22 cellular contexts compared by ENCODE assay signal in the genomic region with DNA sequence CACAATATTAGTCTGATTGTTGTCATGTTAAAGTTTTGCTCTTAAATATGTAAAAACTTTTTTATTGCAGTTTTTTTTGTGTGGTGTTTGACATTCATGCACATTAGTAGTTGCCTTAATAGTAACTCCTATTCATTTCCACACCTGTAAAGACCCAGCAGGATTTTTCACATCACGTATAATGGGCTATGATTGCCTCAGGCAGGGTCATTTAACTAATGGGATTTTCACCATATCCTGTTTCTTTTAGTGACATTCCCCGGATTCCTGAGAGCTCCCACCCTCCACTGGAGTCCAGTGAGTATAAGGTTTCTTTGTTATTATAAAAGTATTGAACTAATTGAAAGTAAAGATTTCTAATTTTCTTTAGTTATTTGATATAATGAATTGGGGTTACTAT.
A peak's percentile ranks its signal among the peaks of the same experiment; 100 is the strongest.
DNase-seq lines count a peak whose midpoint lies in the region; ATAC-seq and TF ChIP-seq lines count a peak whose summit lies in the region.
"Had no signal": no experiment of that assay in that cellular context is flagged by ENCODE, and none has a peak within 500 bp of the region (broad histone marks: within the 10 kb centered on the region; RNA-seq: fewer than 3 reads in every experiment).

No MANE protein-coding gene starts in this region.

- no peak overlapping the region for H3K4me3 ChIP-seq in mammary epithelial cell (replicated peaks in 1 of 3; ENCODE audit: insufficient read depth in 1 of 3, low read depth in 2 of 3, low read length in 3 of 3)
- H3K4me3 ChIP-seq in breast epithelium: no peak overlapping the region
- H3K4me3 ChIP-seq in RWPE2 (ENCODE audit: severe bottlenecking): no peak overlapping the region
- H3K4me3 ChIP-seq: MG63, upper lobe of left lung had no signal

- H3K9me3 Mint-ChIP-seq in activated CD8-positive, alpha-beta T cell treated with anti-CD3 and anti-CD28 coated beads, Interleukin-2, amount 10 ng/mL, durations not matched to agents 7 days and 5 days (ENCODE audit: insufficient read depth): no peaks in the 10 kb centered on the region
- no peaks in the 10 kb centered on the region for H3K9me3 Mint-ChIP-seq in type B pancreatic cell
- H3K9me3 Mint-ChIP-seq: activated naive CD8-positive, alpha-beta T cell treated with anti-CD3 and anti-CD28 coated beads, Interleukin-2, amount 50 U/mL, for 24 hours; CD8-positive, alpha-beta T cell; naive thymus-derived CD8-positive, alpha-beta T cell; T-cell had no signal

- no peak for TF ChIP-seq POLR2A in breast epithelium (IDR thresholded peaks at IDR 0.05)

- H3K79me2 ChIP-seq in mammary epithelial cell (ENCODE audit: insufficient read depth, low read length): no peaks in the 10 kb centered on the region

- in situ Hi-C loops in mammary epithelial cell (cut with MboI; ENCODE audit: low sequenced_read_pairs in 2 of 2): no loop called here

- DNase-seq in mammary epithelial cell: peak; percentile 5
- DNase-seq in breast epithelium (ENCODE audit: low spot score in 2 of 2): no peak
- DNase-seq in RWPE2 (ENCODE audit: low spot score): no peak
- DNase-seq in iPS DF 4.7 (ENCODE audit: extremely low read depth, low spot score): peak; percentile 38
- DNase-seq in activated CD8-positive, alpha-beta T cell treated with anti-CD3 and anti-CD28 coated beads, Interleukin-2, amount 10 ng/mL, durations not matched to agents 7 days and 5 days: no peak
- DNase-seq in NOMO-1 treated with DMSO at 0.1 percent for 48 hours (lab: John Stamatoyannopoulos, UW; ENCODE audit: unreplicated experiment): no peak
- DNase-seq in NCI-H1930 (lab: John Stamatoyannopoulos, UW): no peak
- DNase-seq in type B pancreatic cell (ENCODE audit: extremely low spot score, unreplicated experiment): no peak
- DNase-seq: activated CD8-positive, alpha-beta memory T cell treated with anti-CD3 and anti-CD28 coated beads for 24 hours; activated naive CD8-positive, alpha-beta T cell treated with anti-CD3 and anti-CD28 coated beads, Interleukin-2, amount 50 U/mL, for 24 hours; CD8-positive, alpha-beta T cell; central memory CD4-positive, alpha-beta T cell; effector CD8-positive, alpha-beta T cell; hippocampal formation; MG63; naive thymus-derived CD8-positive, alpha-beta T cell; NCI-H187 treated with DMSO at 0.1 percent for 48 hours; NCI-H526; RPMI8226; stimulated activated naive CD4-positive, alpha-beta T cell; T-cell; upper lobe of left lung had no signal

- no peak overlapping the region for H2AFZ ChIP-seq in mammary epithelial cell (ENCODE audit: low read depth, low read length)

- no peaks in the 10 kb centered on the region for H3K4me1 Mint-ChIP-seq in activated CD8-positive, alpha-beta T cell treated with anti-CD3 and anti-CD28 coated beads, Interleukin-2, amount 10 ng/mL, durations not matched to agents 7 days and 5 days (ENCODE audit: low read depth)
- no peaks in the 10 kb centered on the region for H3K4me1 Mint-ChIP-seq in type B pancreatic cell (ENCODE audit: unreplicated experiment)
- H3K4me1 Mint-ChIP-seq: activated naive CD8-positive, alpha-beta T cell treated with anti-CD3 and anti-CD28 coated beads, Interleukin-2, amount 50 U/mL, for 24 hours; naive thymus-derived CD8-positive, alpha-beta T cell; T-cell had no signal

- CTCF ChIA-PET in mammary epithelial cell (lab: Charles Lee; ENCODE audit: low non-redundant PET): no interaction called here
- CTCF ChIA-PET in activated CD8-positive, alpha-beta T cell treated with anti-CD3 and anti-CD28 coated beads, Interleukin-2, amount 10 ng/mL, durations not matched to agents 7 days and 5 days (lab: Charles Lee): no interaction called here

- 33% methylated on average over 2 of the region's 2 CpGs for WGBS in mammary epithelial cell (ENCODE audit: low coverage, missing lambda C conversion rate)

- no peaks in the 10 kb centered on the region for H3K27me3 Mint-ChIP-seq in activated CD8-positive, alpha-beta T cell treated with anti-CD3 and anti-CD28 coated beads, Interleukin-2, amount 10 ng/mL, durations not matched to agents 7 days and 5 days (ENCODE audit: low read depth)
- H3K27me3 Mint-ChIP-seq in type B pancreatic cell: no peaks in the 10 kb centered on the region
- H3K27me3 Mint-ChIP-seq: activated naive CD8-positive, alpha-beta T cell treated with anti-CD3 and anti-CD28 coated beads, Interleukin-2, amount 50 U/mL, for 24 hours; naive thymus-derived CD8-positive, alpha-beta T cell; T-cell had no signal

- dilution Hi-C loops in mammary epithelial cell (cut with HindIII; ENCODE audit: low sequenced_read_pairs): no loop called here

- no peak overlapping the region for H3K4me3 Mint-ChIP-seq in activated CD8-positive, alpha-beta T cell treated with anti-CD3 and anti-CD28 coated beads, Interleukin-2, amount 10 ng/mL, durations not matched to agents 7 days and 5 days
- H3K4me3 Mint-ChIP-seq in type B pancreatic cell: no peak overlapping the region
- H3K4me3 Mint-ChIP-seq: activated naive CD8-positive, alpha-beta T cell treated with anti-CD3 and anti-CD28 coated beads, Interleukin-2, amount 50 U/mL, for 24 hours; CD8-positive, alpha-beta T cell; naive thymus-derived CD8-positive, alpha-beta T cell; T-cell had no signal

- TF ChIP-seq CTCF in mammary epithelial cell (conservative IDR thresholded peaks at IDR 0.05 in 1 of 2, IDR thresholded peaks at IDR 0.05 in 1 of 2; ENCODE audit: extremely low read depth in 1 of 2, insufficient read depth in 1 of 2, low read depth in 1 of 2, low read length in 2 of 2) (no peak), breast epithelium (IDR thresholded peaks at IDR 0.05) (no peak), RWPE2 (IDR thresholded peaks at IDR 0.05; ENCODE audit: poor library complexity, severe bottlenecking) (no peak), type B pancreatic cell (conservative IDR thresholded peaks at IDR 0.05) (no peak)

- no peak overlapping the region for H3K9ac ChIP-seq in mammary epithelial cell (ENCODE audit: insufficient read depth, low read length)

- H4K20me1 ChIP-seq in mammary epithelial cell (ENCODE audit: insufficient read depth, low read length): no peaks in the 10 kb centered on the region

- H3K36me3 ChIP-seq in mammary epithelial cell (ENCODE audit: insufficient read depth, low read length) (no peaks in the 10 kb centered on the region), breast epithelium (no peaks in the 10 kb centered on the region), RWPE2 (ENCODE audit: low read depth) (no peaks in the 10 kb centered on the region)
- H3K36me3 ChIP-seq: MG63, upper lobe of left lung had no signal

- H3K27ac ChIP-seq in mammary epithelial cell (ENCODE audit: insufficient read depth, low read depth, low read length): no peak overlapping the region
- no peak overlapping the region for H3K27ac ChIP-seq in breast epithelium
- no peak overlapping the region for H3K27ac ChIP-seq in RWPE2 (ENCODE audit: poor library complexity, severe bottlenecking)
- H3K27ac ChIP-seq: upper lobe of left lung had no signal

- no peaks in the 10 kb centered on the region for H3K27me3 ChIP-seq in mammary epithelial cell (ENCODE audit: insufficient read depth, low read length)
- H3K27me3 ChIP-seq in breast epithelium: no peaks in the 10 kb centered on the region
- H3K27me3 ChIP-seq in RWPE2 (ENCODE audit: insufficient read depth, poor library complexity, severe bottlenecking): no peaks in the 10 kb centered on the region
- H3K27me3 ChIP-seq: MG63, upper lobe of left lung had no signal

- no peaks in the 10 kb centered on the region for H3K36me3 Mint-ChIP-seq in activated CD8-positive, alpha-beta T cell treated with anti-CD3 and anti-CD28 coated beads, Interleukin-2, amount 10 ng/mL, durations not matched to agents 7 days and 5 days (ENCODE audit: low read depth)
- no peaks in the 10 kb centered on the region for H3K36me3 Mint-ChIP-seq in type B pancreatic cell
- H3K36me3 Mint-ChIP-seq: CD8-positive, alpha-beta T cell; naive thymus-derived CD8-positive, alpha-beta T cell; T-cell had no signal

- H3K9me3 ChIP-seq in mammary epithelial cell (replicated peaks; ENCODE audit: insufficient read depth, low read length): no peaks in the 10 kb centered on the region
- H3K9me3 ChIP-seq in breast epithelium: no peaks in the 10 kb centered on the region
- H3K9me3 ChIP-seq in RWPE2 (ENCODE audit: severe bottlenecking): no peaks in the 10 kb centered on the region
- H3K9me3 ChIP-seq: MG63, upper lobe of left lung had no signal

- peak; percentile 53; the same call in 1 of the 3 replicates for ATAC-seq in RWPE2 (ENCODE audit: low read depth)
- no peak for ATAC-seq in activated CD8-positive, alpha-beta T cell treated with anti-CD3 and anti-CD28 coated beads, Interleukin-2, amount 10 ng/mL, durations not matched to agents 7 days and 5 days
- ATAC-seq: activated naive CD8-positive, alpha-beta T cell treated with anti-CD3 and anti-CD28 coated beads, Interleukin-2, amount 50 U/mL, for 24 hours; CD8-positive, alpha-beta T cell; naive thymus-derived CD8-positive, alpha-beta T cell; T-cell had no signal

- POLR2A ChIA-PET in activated CD8-positive, alpha-beta T cell treated with anti-CD3 and anti-CD28 coated beads, Interleukin-2, amount 10 ng/mL, durations not matched to agents 7 days and 5 days (lab: Charles Lee): no interaction called here

- H3K4me1 ChIP-seq in mammary epithelial cell (ENCODE audit: insufficient read depth, low read length): no peaks in the 10 kb centered on the region
- no peaks in the 10 kb centered on the region for H3K4me1 ChIP-seq in breast epithelium
- peaks cover 3% of the 10 kb centered on the region for H3K4me1 ChIP-seq in RWPE2 (ENCODE audit: insufficient read depth, poor library complexity, severe bottlenecking)
- H3K4me1 ChIP-seq: upper lobe of left lung had no signal

- H3K27ac Mint-ChIP-seq in activated CD8-positive, alpha-beta T cell treated with anti-CD3 and anti-CD28 coated beads, Interleukin-2, amount 10 ng/mL, durations not matched to agents 7 days and 5 days: no peak overlapping the region
- H3K27ac Mint-ChIP-seq in type B pancreatic cell: no peak overlapping the region
- H3K27ac Mint-ChIP-seq: activated naive CD8-positive, alpha-beta T cell treated with anti-CD3 and anti-CD28 coated beads, Interleukin-2, amount 50 U/mL, for 24 hours; CD8-positive, alpha-beta T cell; naive thymus-derived CD8-positive, alpha-beta T cell; T-cell had no signal

- no TSS peak for BruUV-seq in mammary epithelial cell (replicated peaks; lab: Mats Ljungman, UMichigan)

- no peak overlapping the region for H3K4me2 ChIP-seq in mammary epithelial cell (ENCODE audit: insufficient read depth, low read depth, low read length)

- intact Hi-C loops in mammary epithelial cell (cut with micrococcal nuclease): loop anchor here (5.0 kb wide), 1 partner anchor 103 kb away; no protein-coding TSS in a partner anchor
- intact Hi-C loops in breast epithelium (cut with DNase I; ENCODE audit: low total_unique reads): no loop called here

Comparison
In these comparisons a context has a peak if more than half of its experiments do, and no peak if none do; other contexts are left out.
1. DNase-seq: peak in mammary epithelial cell (single experiment) and iPS DF 4.7 (single experiment); none in breast epithelium (0 of 2), RWPE2 (single experiment), activated CD8-positive, alpha-beta T cell treated with anti-CD3 and anti-CD28 coated beads, Interleukin-2, amount 10 ng/mL, durations not matched to agents 7 days and 5 days (single experiment), NOMO-1 treated with DMSO at 0.1 percent for 48 hours (single experiment), NCI-H1930 (0 of 2) and type B pancreatic cell (single experiment).